ENCODE assay signal across 8 cellular contexts in genomic region chr5:37071901-37072581, GRCh38.
DNase-seq lines count a peak whose midpoint lies in the region; ATAC-seq and TF ChIP-seq lines count a peak whose summit lies in the region.
"Had no signal": no experiment of that assay in that cellular context is flagged by ENCODE, and none has a peak within 500 bp of the region (broad histone marks: within the 10 kb centered on the region; RNA-seq: fewer than 3 reads in every experiment).

No MANE protein-coding gene starts in this region.

- no peak overlapping the region for H3K4me3 ChIP-seq in RWPE2 (ENCODE audit: severe bottlenecking)
- H3K4me3 ChIP-seq: esophagus muscularis mucosa had no signal

- ATAC-seq in RWPE2 (ENCODE audit: low read depth) (peak; percentile 53; the same call in 2 of the 3 replicates), GM21717 (IDR thresholded peaks at IDR 0.05; ENCODE audit: unreplicated experiment) (no peak), GM21737 (IDR thresholded peaks at IDR 0.05; ENCODE audit: unreplicated experiment) (no peak)

- no peaks in the 10 kb centered on the region for H3K36me3 ChIP-seq in RWPE2 (ENCODE audit: low read depth)

- DNase-seq in GM03348 (ENCODE audit: low spot score) (peak; percentile 69), RWPE2 (ENCODE audit: low spot score) (no peak), fibroblast of peridontal ligament (ENCODE audit: extremely low read depth) (peak; percentile 79), putamen (ENCODE audit: low spot score) (peak; percentile 79)
- DNase-seq in stimulated activated naive CD4-positive, alpha-beta T cell treated with Interleukin-2 at 50 U/mL for 16 hours (lab: John Stamatoyannopoulos, UW): no peak

- H3K4me1 ChIP-seq in RWPE2 (ENCODE audit: insufficient read depth, poor library complexity, severe bottlenecking): peaks cover 5% of the 10 kb centered on the region

- H3K27me3 ChIP-seq in RWPE2 (ENCODE audit: insufficient read depth, poor library complexity, severe bottlenecking): no peaks in the 10 kb centered on the region
- H3K27me3 ChIP-seq: esophagus muscularis mucosa had no signal

- peak overlapping the region; percentile 6 for H3K27ac ChIP-seq in RWPE2 (ENCODE audit: poor library complexity, severe bottlenecking)
- H3K27ac ChIP-seq: esophagus muscularis mucosa had no signal

- TF ChIP-seq CTCF in RWPE2 (IDR thresholded peaks at IDR 0.05; ENCODE audit: poor library complexity, severe bottlenecking): no peak

- no peaks in the 10 kb centered on the region for H3K9me3 ChIP-seq in RWPE2 (ENCODE audit: severe bottlenecking)
- H3K9me3 ChIP-seq: esophagus muscularis mucosa had no signal

Comparison
In these comparisons a context has a peak if more than half of its experiments do, and no peak if none do; other contexts are left out.
1. DNase-seq: peak in GM03348 (single experiment), fibroblast of peridontal ligament (single experiment) and putamen (single experiment); none in RWPE2 (single experiment) and stimulated activated naive CD4-positive, alpha-beta T cell treated with Interleukin-2 at 50 U/mL for 16 hours (single experiment).